8 cellular contexts compared by ENCODE assay signal in the genomic region with DNA sequence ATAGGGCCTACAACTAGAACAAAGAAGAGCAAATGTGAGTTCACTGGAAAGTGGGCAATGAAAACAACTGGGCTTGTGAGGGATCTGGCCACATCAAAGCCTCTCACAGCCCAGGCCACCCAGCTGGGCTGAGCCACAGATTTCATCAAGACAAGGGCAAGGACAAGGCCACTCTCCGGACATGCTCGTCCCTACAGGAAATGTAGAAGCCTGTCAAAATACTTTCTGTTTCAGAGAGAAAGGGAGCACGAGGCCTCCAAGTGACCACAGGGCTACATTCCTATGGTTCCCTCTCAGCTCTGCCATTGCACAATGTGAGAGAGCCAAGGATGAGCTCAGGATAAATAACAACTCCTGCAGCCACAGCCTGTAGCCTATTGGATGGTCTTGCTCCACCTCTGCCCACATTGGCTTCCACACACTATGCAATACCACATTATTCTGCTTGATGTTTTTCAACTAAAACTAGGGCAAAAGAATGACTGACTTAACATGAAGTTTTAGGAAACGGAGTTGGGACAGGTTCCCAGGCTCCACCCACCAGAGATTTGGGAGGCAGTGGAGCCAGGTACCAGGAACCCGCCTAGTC. TPM values are rescaled to one million over a fixed set of nuclear protein-coding genes. Genes with fewer than 3 reads are reported as not detected.
DNase-seq lines count a peak whose midpoint lies in the region; ATAC-seq, FAIRE-seq and TF ChIP-seq lines count a peak whose summit lies in the region.

No MANE protein-coding gene starts in this region.

- FAIRE-seq in H1 (lab: Jason Lieb, UNC): no peak

- H2AFZ ChIP-seq in H1 (ENCODE audit: low read length): no peak overlapping the region

- peaks cover 0 to 11% of the 10 kb centered on the region in 2 experiments for H4K20me1 ChIP-seq in H1 (replicated peaks in 1 of 2; ENCODE audit: control insufficient read depth in 1 of 2, insufficient read depth in 2 of 2, low read length in 2 of 2)

- ATAC-seq in Panc1 (peak; percentile 4; the same call in 1 of the 2 replicates), HG03045 (IDR thresholded peaks at IDR 0.05; ENCODE audit: unreplicated experiment) (no peak), GM18498 (IDR thresholded peaks at IDR 0.05; ENCODE audit: unreplicated experiment) (no peak)

- in situ Hi-C loops in Panc1 (cut with HindIII; ENCODE audit: low pct_unique_long_range_greater_than_20kb, low sequenced_read_pairs): no loop called here

- peaks cover 5% of the 10 kb centered on the region for H3K79me1 ChIP-seq in H1 (ENCODE audit: low read depth, low read length)

- H3K18ac ChIP-seq in H1 (ENCODE audit: extremely low read depth, low read length): 0 out of 2 replicates have a peak overlapping the region, but pooled peaks have one; percentile 16

- H2AK5ac ChIP-seq in H1 (ENCODE audit: low read depth, low read length): 0 out of 2 replicates have a peak overlapping the region, but pooled peaks have one; percentile 44

- H3K9me3 ChIP-seq in Panc1 (ENCODE audit: control insufficient read depth, insufficient read depth, low read depth, low read length) (no peaks in the 10 kb centered on the region), H1 (ENCODE audit: insufficient read depth in 2 of 2, low read depth in 1 of 2, low read length in 1 of 2) (no peaks in the 10 kb centered on the region), muscle layer of duodenum (ENCODE audit: control insufficient read depth in 1 of 2, low read length in 2 of 2) (no peaks in the 10 kb centered on the region)

- TF ChIP-seq POLR2A in H1 (IDR thresholded peaks at IDR 0.05; ENCODE audit: control extremely low read depth in 1 of 2, low read depth in 2 of 2, low read length in 2 of 2): no peak

- H2BK15ac ChIP-seq in H1 (ENCODE audit: low read length): 0 out of 2 replicates have a peak overlapping the region, but pooled peaks have one; percentile 31

- no peak for TF ChIP-seq CTCF in Panc1 (IDR thresholded peaks at IDR 0.05)
- no peak for TF ChIP-seq CTCF in H1 (IDR thresholded peaks at IDR 0.05; ENCODE audit: control extremely low read depth in 1 of 3, insufficient read depth in 1 of 3, low read depth in 1 of 3, low read length in 3 of 3)

- BruUV-seq in Panc1 (replicated peaks; lab: Mats Ljungman, UMichigan): no TSS peak

- H3K27ac ChIP-seq in Panc1 (ENCODE audit: low read length) (peak overlapping the region; percentile 96), H1 (ENCODE audit: low read depth, low read length) (no peak overlapping the region), muscle layer of duodenum (ENCODE audit: low read length) (peak overlapping the region; percentile 85)

- H3K36me3 ChIP-seq in Panc1 (ENCODE audit: control insufficient read depth, insufficient read depth, low read length) (no peaks in the 10 kb centered on the region), H1 (ENCODE audit: control insufficient read depth in 2 of 4, insufficient read depth in 4 of 4, low read length in 3 of 4) (no peaks in the 10 kb centered on the region), muscle layer of duodenum (ENCODE audit: control insufficient read depth in 1 of 2, insufficient read depth in 2 of 2, low read length in 2 of 2) (peaks cover 0 to 5% of the 10 kb centered on the region in 2 donors)

- no peak overlapping the region for H4K5ac ChIP-seq in H1 (ENCODE audit: insufficient read length, low read depth, low read length)

- H2BK20ac ChIP-seq in H1 (ENCODE audit: low read length): 0 out of 2 replicates have a peak overlapping the region, but pooled peaks have one; percentile 76

- no peak overlapping the region for H3K9ac ChIP-seq in H1 (replicated peaks in 1 of 4; ENCODE audit: extremely low read depth in 1 of 4, low read depth in 3 of 4, low read length in 3 of 4)

- H4K91ac ChIP-seq in H1 (replicated peaks; ENCODE audit: insufficient read length, low read length): no peak overlapping the region

- H3K4me1 ChIP-seq in Panc1 (ENCODE audit: control insufficient read depth, insufficient read depth, low read length) (peaks cover 87% of the 10 kb centered on the region), H1 (replicated peaks in 1 of 4; ENCODE audit: control insufficient read depth in 3 of 4, insufficient read depth in 4 of 4, low read length in 3 of 4) (peaks cover 11 to 32% (median 24%) of the 10 kb centered on the region in 4 experiments), muscle layer of duodenum (ENCODE audit: control insufficient read depth in 1 of 2, insufficient read depth in 2 of 2, low read length in 2 of 2) (peaks cover 56 to 83% of the 10 kb centered on the region in 2 donors)

- H4K8ac ChIP-seq in H1 (ENCODE audit: extremely low read depth, insufficient read depth, low read length): no peak overlapping the region

- no peak for TF ChIP-seq RAD21 in H1 (IDR thresholded peaks at IDR 0.05 in 1 of 2, conservative IDR thresholded peaks at IDR 0.05 in 1 of 2; ENCODE audit: low read depth in 2 of 2, low read length in 2 of 2)

- POLR2A ChIA-PET in Panc1 (lab: Charles Lee) (no interaction called here), H1 (lab: Charles Lee; ENCODE audit: partially characterized antibody) (interaction anchor here (1.0 kb wide), 1 partner anchor 9 kb away, joined by 3 read pairs; no protein-coding TSS in a partner anchor)

- no peak overlapping the region for H3K4ac ChIP-seq in H1 (replicated peaks; ENCODE audit: insufficient read length, low read depth, low read length)

- H3K56ac ChIP-seq in H1 (replicated peaks; ENCODE audit: insufficient read length, low read depth, low read length): no peak overlapping the region

- no peaks in the 10 kb centered on the region for H3K27me3 ChIP-seq in Panc1 (ENCODE audit: control insufficient read depth, insufficient read depth, low read length)
- no peaks in the 10 kb centered on the region; a peak in 1 of 7 replicates for H3K27me3 ChIP-seq in H1 (replicated peaks in 1 of 4; ENCODE audit: control insufficient read depth in 3 of 4, extremely low read depth in 1 of 4, insufficient read depth in 3 of 4, low read length in 3 of 4)
- no peaks in the 10 kb centered on the region for H3K27me3 ChIP-seq in muscle layer of duodenum (ENCODE audit: low read depth, low read length)

- no peak overlapping the region for H3K4me2 ChIP-seq in H1 (ENCODE audit: insufficient read depth in 1 of 2, low read depth in 2 of 2, low read length in 2 of 2)

- DNase-seq in GM04504 (ENCODE audit: low read depth): peak; percentile 98
- no peak for DNase-seq in Panc1 (ENCODE audit: low read depth, low spot score)
- no peak for DNase-seq in H1 (ENCODE audit: low read depth in 1 of 2, low spot score in 2 of 2)
- no peak for DNase-seq in stimulated activated naive CD4-positive, alpha-beta T cell treated with Interleukin-2 at 50 U/mL for 16 hours (lab: John Stamatoyannopoulos, UW)
- no peak for DNase-seq in NCI-H146 (lab: John Stamatoyannopoulos, UW)

- no peak overlapping the region for H2BK12ac ChIP-seq in H1 (ENCODE audit: low read depth, low read length)

- no peak overlapping the region for H2BK120ac ChIP-seq in H1 (replicated peaks; ENCODE audit: low read depth, low read length)

- WGBS in H1 (ENCODE audit: extremely low coverage in 1 of 2, insufficient coverage in 1 of 2, insufficient read length in 1 of 2, insufficient replicate concordance in 2 of 2, low coverage in 1 of 2, low lambda C conversion rate in 2 of 2, missing lambda C conversion rate in 1 of 2), 2 experiments: 83% methylated on average over 5 of the region's 5 CpGs; no CpG with 5 or more reads in 1 of the 2 experiments

- CTCF ChIA-PET in Panc1 (lab: Charles Lee) (interaction anchor here (0.6 to 0.7 kb wide), 2 partner anchors 54 to 131 kb away, joined by 3 to 4 read pairs; no protein-coding TSS in a partner anchor), H1 (lab: Charles Lee; ENCODE audit: partially characterized antibody) (interaction anchor here (1.0 to 1.7 kb wide), 3 partner anchors 30 to 88 kb away, joined by 3 to 4 read pairs (median 3); no protein-coding TSS in a partner anchor)

- no peak for TF ChIP-seq EP300 in H1 (IDR thresholded peaks at IDR 0.05; ENCODE audit: borderline replicate concordance in 1 of 2, low read depth in 2 of 2, low read length in 2 of 2)

- H3K79me2 ChIP-seq in H1 (ENCODE audit: control insufficient read depth in 1 of 2, insufficient read depth in 2 of 2, low read length in 2 of 2): peaks cover 3 to 56% of the 10 kb centered on the region in 2 experiments; a peak in 3 of 4 replicates

- no peak overlapping the region for H3K23ac ChIP-seq in H1 (ENCODE audit: insufficient read length)

- H3K14ac ChIP-seq in H1 (ENCODE audit: insufficient read length): no peak overlapping the region

- intact Hi-C loops in Panc1 (cut with micrococcal nuclease; ENCODE audit: unreplicated experiment): no loop called here

- H2BK5ac ChIP-seq in H1 (ENCODE audit: low read depth, low read length): no peak overlapping the region

- H3K4me3 ChIP-seq in Panc1 (ENCODE audit: low read depth in 2 of 2, low read length in 2 of 2) (no peak overlapping the region), H1 (ENCODE audit: extremely low read depth in 1 of 4, insufficient read depth in 2 of 4, low read depth in 3 of 4, low read length in 4 of 4) (no peak overlapping the region), muscle layer of duodenum (ENCODE audit: low read depth in 1 of 2, low read length in 2 of 2) (no peak overlapping the region)

- H3K23me2 ChIP-seq in H1 (ENCODE audit: low read depth, low read length): no peaks in the 10 kb centered on the region; the same call in 1 of the 2 replicates

RNA-seq across cellular contexts. Expression of a gene that starts 12.1 kb away (rescaled TPM):
- 59.3 TPM for total RNA-seq in Panc1 (2021; ENCODE audit: unreplicated experiment)
- 45.7 TPM for polyA plus RNA-seq in Panc1 (2012; ENCODE audit: insufficient read length)
- total RNA-seq in H1 (2021; fragmentation: NEBNext Ultra II Directional; extraction: Animal tissue kit (Norgen Biotek cat#: 25700)): 15.4 and 19.5 TPM in 2 replicates
- polyA plus RNA-seq in H1 (2011; rRNA removed): 11.9 and 13.6 TPM in 2 replicates
- 15.5 TPM for polyA plus RNA-seq in H1 (2011; cell fraction: cytosol; rRNA removed)
- 31.0 TPM for polyA plus RNA-seq in H1 (2011; cell fraction: nucleus; rRNA removed)
- polyA plus RNA-seq in H1 (2012, experiment 1 of 2): 9.7 to 12.0 TPM (median 11.3 TPM) in 4 replicates
- polyA plus RNA-seq in H1 (2012, experiment 2 of 2): 4.8 TPM
- 9.2 TPM for polyA plus RNA-seq in H1 (2013, experiment 1 of 2)
- 9.0 TPM for polyA plus RNA-seq in H1 (2013, experiment 2 of 2)
- 17.8 and 17.9 TPM in 2 replicates for polyA minus RNA-seq in H1 (2011; rRNA and poly(A)+ RNA removed)
- 10.9 TPM for polyA minus RNA-seq in H1 (2011; cell fraction: cytosol; rRNA and poly(A)+ RNA removed)
- 19.8 TPM for polyA minus RNA-seq in H1 (2011; cell fraction: nucleus; rRNA and poly(A)+ RNA removed)

RNA-seq across cellular contexts. Expression of a gene that starts 27.0 kb away (rescaled TPM):
- not detected for total RNA-seq in Panc1 (2021; ENCODE audit: unreplicated experiment)
- polyA plus RNA-seq in Panc1 (2012; ENCODE audit: insufficient read length): 0.38 TPM
- total RNA-seq in H1 (2021; fragmentation: NEBNext Ultra II Directional; extraction: Animal tissue kit (Norgen Biotek cat#: 25700)): not detected in 2 replicates
- not detected in 2 replicates for polyA plus RNA-seq in H1 (2011; rRNA removed)
- polyA plus RNA-seq in H1 (2011; cell fraction: cytosol; rRNA removed): not detected
- not detected for polyA plus RNA-seq in H1 (2011; cell fraction: nucleus; rRNA removed)
- polyA plus RNA-seq in H1 (2012, experiment 1 of 2): 0.44 to 0.78 TPM (median 0.58 TPM) in 4 replicates
- polyA plus RNA-seq in H1 (2012, experiment 2 of 2): 0.54 TPM
- polyA plus RNA-seq in H1 (2013, experiment 1 of 2): not detected
- not detected for polyA plus RNA-seq in H1 (2013, experiment 2 of 2)
- not detected in 2 replicates for polyA minus RNA-seq in H1 (2011; rRNA and poly(A)+ RNA removed)
- not detected for polyA minus RNA-seq in H1 (2011; cell fraction: cytosol; rRNA and poly(A)+ RNA removed)
- polyA minus RNA-seq in H1 (2011; cell fraction: nucleus; rRNA and poly(A)+ RNA removed): not detected
